8 cellular contexts compared by ENCODE assay signal in genomic region chr17:37239690-37240344, GRCh38.
DNase-seq lines count a peak whose midpoint lies in the region; ATAC-seq and TF ChIP-seq lines count a peak whose summit lies in the region.

No MANE protein-coding gene starts in this region.

- no peak for TF ChIP-seq EP300 in stomach (IDR thresholded peaks at IDR 0.05)

- TF ChIP-seq POLR2A in stomach (IDR thresholded peaks at IDR 0.05), result no peak

- TF ChIP-seq CTCF in stomach (IDR thresholded peaks at IDR 0.05), result peak in 5 of 7 experiments; percentile 19 to 55 (median 40)

- H3K4me3 Mint-ChIP-seq in T-helper 17 cell, result no peak overlapping the region

- H3K27me3 ChIP-seq in H7 (ENCODE audit: control insufficient read depth, insufficient read depth, low read length), result no peaks in the 10 kb centered on the region
- no peaks in the 10 kb centered on the region for H3K27me3 ChIP-seq in stomach

- no peaks in the 10 kb centered on the region for H3K27me3 Mint-ChIP-seq in T-helper 17 cell

- H3K27ac ChIP-seq in stomach, result no peak overlapping the region

- DNase-seq in AG08396 (ENCODE audit: low spot score) (peak; percentile 20), H7 (peak; percentile 17), T-helper 17 cell (no peak), glomerular visceral epithelial cell (ENCODE audit: extremely low spot score) (peak; percentile 24), stomach (no peak), left colon (no peak), cerebellar nuclear complex (lab: John Stamatoyannopoulos, UW) (no peak)

- intact Hi-C loops in stomach (cut with DNase I; ENCODE audit: low total_unique reads) (loop anchor here (10.0 kb wide), 1 partner anchor 605 kb away; no protein-coding TSS in a partner anchor), left colon (cut with DNase I, micrococcal nuclease) (no loop called here)

- H3K4me1 Mint-ChIP-seq in T-helper 17 cell, result no peaks in the 10 kb centered on the region

- H3K4me3 ChIP-seq in H7 (ENCODE audit: insufficient read depth, low read depth, low read length), result no peak overlapping the region
- H3K4me3 ChIP-seq in stomach, result no peak overlapping the region

- no peaks in the 10 kb centered on the region for H3K9me3 ChIP-seq in T-helper 17 cell (ENCODE audit: control insufficient read depth, low read length, poor library complexity, severe bottlenecking)
- no peaks in the 10 kb centered on the region for H3K9me3 ChIP-seq in stomach

- H3K4me1 ChIP-seq in stomach, result no peaks in the 10 kb centered on the region

- ATAC-seq in T-helper 17 cell (no peak), left colon (no peak), GM21723 (IDR thresholded peaks at IDR 0.05; ENCODE audit: unreplicated experiment) (no peak)

- 64 to 87% (median 75%) methylated on average over 3 of the region's 3 CpGs for WGBS in stomach, 5 donors

- peaks cover 8% of the 10 kb centered on the region for H3K36me3 Mint-ChIP-seq in T-helper 17 cell (ENCODE audit: low read depth)

- H3K27ac Mint-ChIP-seq in T-helper 17 cell, result peak overlapping the region; percentile 56

- H3K36me3 ChIP-seq in H7 (replicated peaks; ENCODE audit: control insufficient read depth, insufficient read depth, low read length) (peaks cover 17% of the 10 kb centered on the region), stomach (peaks cover 16 to 92% (median 89%) of the 10 kb centered on the region in 4 donors)

Comparison
In these comparisons a context has a peak if more than half of its experiments do, and no peak if none do; other contexts are left out.
1. DNase-seq: peak in AG08396 (single experiment), H7 (single experiment) and glomerular visceral epithelial cell (single experiment); none in T-helper 17 cell (0 of 3), stomach (single experiment), left colon (0 of 2) and cerebellar nuclear complex (0 of 2).